In the genomic region with DNA sequence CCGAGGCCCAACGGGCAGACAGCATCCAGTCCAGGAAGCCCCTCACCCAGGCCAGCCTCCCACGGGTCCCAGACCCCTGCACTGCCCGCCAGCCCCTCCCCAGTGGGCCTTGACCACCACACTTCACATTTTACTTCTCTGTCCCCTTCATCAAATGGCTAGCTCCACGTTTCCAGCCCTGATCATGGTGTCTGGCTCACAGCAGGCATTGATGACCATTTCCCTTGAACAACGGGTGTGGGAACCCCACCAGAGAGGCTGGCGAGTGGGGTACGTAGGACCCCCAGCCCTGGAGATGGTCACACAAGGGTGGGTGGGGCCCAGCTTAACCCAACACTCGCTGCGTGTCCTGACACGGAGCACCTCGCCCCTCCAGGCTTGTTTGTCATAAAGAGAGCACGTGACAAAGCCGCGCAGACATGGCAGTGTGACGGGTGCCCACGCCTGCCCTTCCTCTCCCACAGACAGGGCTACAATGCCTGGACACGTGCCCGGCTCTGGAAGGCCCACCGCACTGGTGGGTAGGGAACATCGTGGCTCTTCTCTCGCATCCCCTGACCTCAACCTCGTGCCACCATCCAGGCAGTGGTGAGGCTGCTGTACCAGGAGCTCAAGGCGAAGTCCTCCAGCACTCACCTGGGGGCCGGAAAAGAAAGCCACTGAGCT, we compare ENCODE assay signal across 20 cellular contexts.
DNase-seq lines count a peak whose midpoint lies in the region; ATAC-seq, FAIRE-seq and TF ChIP-seq lines count a peak whose summit lies in the region.
"Had no signal": no experiment of that assay in that cellular context is flagged by ENCODE, and none has a peak within 500 bp of the region (broad histone marks: within the 10 kb centered on the region; RNA-seq: fewer than 3 reads in every experiment).

No MANE protein-coding gene starts in this region.

- H3K9me3 ChIP-seq in kidney (ENCODE audit: control insufficient read depth in 1 of 2, low read length in 2 of 2) (no peaks in the 10 kb centered on the region), spleen (peaks cover 0 to 16% (median 6%) of the 10 kb centered on the region in 8 donors), SJCRH30 (replicated peaks) (no peaks in the 10 kb centered on the region)

- no peak overlapping the region for H3K9ac ChIP-seq in kidney (ENCODE audit: low read length in 2 of 2)

- TF ChIP-seq CTCF in GM23338 (conservative IDR thresholded peaks at IDR 0.05; ENCODE audit: low read depth in 2 of 2) (no peak), WTC11 (IDR thresholded peaks at IDR 0.05) (no peak), kidney (IDR thresholded peaks at IDR 0.05; ENCODE audit: borderline replicate concordance, extremely low read depth, insufficient read depth) (no peak), spleen (IDR thresholded peaks at IDR 0.05 in 8 of 11, conservative IDR thresholded peaks at IDR 0.05 in 3 of 11) (no peak)

- intact Hi-C loops in kidney (cut with DNase I), result no loop called here
- intact Hi-C loops in spleen (cut with DNase I; ENCODE audit: low total_unique reads), result no loop called here

- H3K79me2 ChIP-seq in GM23338 (replicated peaks; ENCODE audit: insufficient read depth), result no peaks in the 10 kb centered on the region; the same call in 1 of the 2 replicates

- ATAC-seq in GM23338 (no peak), WTC11 (no peak)
- ATAC-seq: K562 had no signal

- H3K4me3 Mint-ChIP-seq in GM23338 (no peak overlapping the region), WTC11 (no peak overlapping the region)
- H3K4me3 Mint-ChIP-seq: HFFc6 had no signal

- 91 to 94% (median 94%) methylated on average over 9 to 25 of the region's 25 CpGs for WGBS in spleen, 5 donors

- CTCF ChIA-PET in WTC11 (lab: Charles Lee), result interaction anchor here (0.9 to 1.2 kb wide), 2 partner anchors 11 to 81 kb away, joined by 3 read pairs; no protein-coding TSS in a partner anchor

- H3K27me3 ChIP-seq in GM23338 (ENCODE audit: insufficient read depth), result no peaks in the 10 kb centered on the region
- H3K27me3 ChIP-seq in spleen (replicated peaks in 1 of 7), result no peaks in the 10 kb centered on the region
- no peaks in the 10 kb centered on the region for H3K27me3 ChIP-seq in SJCRH30

- POLR2A ChIA-PET in WTC11 (lab: Charles Lee), result no interaction called here

- no peak overlapping the region for H2AFZ ChIP-seq in GM23338

- no peak overlapping the region for H3K4me2 ChIP-seq in GM23338

- H3K4me3 ChIP-seq in GM23338, result no peak overlapping the region
- H3K4me3 ChIP-seq in kidney (ENCODE audit: low read length in 2 of 2), result no peak overlapping the region
- H3K4me3 ChIP-seq in spleen, result no peak overlapping the region
- H3K4me3 ChIP-seq in SJCRH30, result no peak overlapping the region
- H3K4me3 ChIP-seq: K562 had no signal

- peak overlapping the region; percentile 65; the same call in 1 of the 2 replicates for H3K27ac Mint-ChIP-seq in GM23338
- H3K27ac Mint-ChIP-seq in WTC11, result peak overlapping the region; percentile 92
- H3K27ac Mint-ChIP-seq: HFFc6 had no signal

- H3K27me3 Mint-ChIP-seq in GM23338 (ENCODE audit: insufficient read depth, low read depth, poor library complexity), result peaks cover 4% of the 10 kb centered on the region
- H3K27me3 Mint-ChIP-seq in WTC11 (ENCODE audit: low read depth), result no peaks in the 10 kb centered on the region

- FAIRE-seq in kidney (lab: Jason Lieb, UNC), result no peak
- FAIRE-seq: K562, RCC 7860 had no signal

- H3K4me1 Mint-ChIP-seq in GM23338 (peaks cover 5% of the 10 kb centered on the region; the same call in 2 of the 3 replicates), WTC11 (no peaks in the 10 kb centered on the region)

- H4K20me1 ChIP-seq in GM23338 (replicated peaks; ENCODE audit: insufficient read depth), result no peaks in the 10 kb centered on the region

- no peaks in the 10 kb centered on the region for H3K4me1 ChIP-seq in GM23338 (ENCODE audit: insufficient read depth)
- H3K4me1 ChIP-seq in kidney (ENCODE audit: control insufficient read depth in 1 of 2, insufficient read depth in 1 of 2, low read depth in 1 of 2, low read length in 2 of 2), result no peaks in the 10 kb centered on the region
- H3K4me1 ChIP-seq in spleen, result peaks cover 0 to 13% (median 7%) of the 10 kb centered on the region in 6 donors
- H3K4me1 ChIP-seq in SJCRH30, result no peaks in the 10 kb centered on the region

- H3K36me3 ChIP-seq in GM23338 (ENCODE audit: insufficient read depth) (no peaks in the 10 kb centered on the region), kidney (ENCODE audit: control insufficient read depth in 1 of 2, insufficient read depth in 2 of 2, low read length in 2 of 2) (no peaks in the 10 kb centered on the region), spleen (peaks cover 0 to 57% (median 0%) of the 10 kb centered on the region in 6 donors), SJCRH30 (no peaks in the 10 kb centered on the region)

- H3K36me3 Mint-ChIP-seq in GM23338 (ENCODE audit: low read depth) (peaks cover 23% of the 10 kb centered on the region), WTC11 (peaks cover 10% of the 10 kb centered on the region; the same call in 1 of the 2 replicates)

- DNase-seq in GM23338 (ENCODE audit: low spot score) (no peak), WTC11 (ENCODE audit: low spot score) (no peak), kidney (peak; percentile 59), spleen (peak; percentile 58), substantia nigra (lab: John Stamatoyannopoulos, UW) (no peak), SJCRH30 (no peak)
- no peak for DNase-seq in effector CD8-positive, alpha-beta T cell (lab: John Stamatoyannopoulos, UW)
- DNase-seq: ACHN, DND-41, H7, HFFc6, NCI-H1092 treated with DMSO at 0.1 percent for 48 hours, NCI-H146, NCI-H2081, NCI-H510A, NCI-H774, SHP77 had no signal

- no peak for TF ChIP-seq POLR2A in spleen (IDR thresholded peaks at IDR 0.05)

- H3K9me3 Mint-ChIP-seq in GM23338 (no peaks in the 10 kb centered on the region; the same call in 2 of the 3 replicates), WTC11 (no peaks in the 10 kb centered on the region)

- no peaks in the 10 kb centered on the region for H3F3A ChIP-seq in GM23338 (replicated peaks; ENCODE audit: low read depth)

- H3K9me2 ChIP-seq in GM23338 (ENCODE audit: insufficient read depth), result no peaks in the 10 kb centered on the region

- no peak overlapping the region for H3K27ac ChIP-seq in GM23338 (ENCODE audit: low read depth)
- H3K27ac ChIP-seq in kidney (ENCODE audit: low read depth in 2 of 2, low read length in 2 of 2), result no peak overlapping the region
- no peak overlapping the region for H3K27ac ChIP-seq in spleen
- H3K27ac ChIP-seq in substantia nigra (ENCODE audit: low read depth, low read length, poor library complexity, severe bottlenecking), result no peak overlapping the region
- no peak overlapping the region for H3K27ac ChIP-seq in SJCRH30
- H3K27ac ChIP-seq: C4-2B had no signal

TF ChIP-seq in GM23338, 12 proteins besides CTCF, POLR2A, EP300 and RAD21:
- TF ChIP-seq EZH2phosphoT487 (IDR thresholded peaks at IDR 0.05; ENCODE audit: unreplicated experiment) (no peak), ZNF114 (CRISPR knock-in tag; IDR thresholded peaks at IDR 0.05) (no peak), CREB1 (CRISPR knock-in tag; IDR thresholded peaks at IDR 0.05; ENCODE audit: low read depth) (no peak), JUNB (IDR thresholded peaks at IDR 0.05; ENCODE audit: unreplicated experiment) (no peak), STAT1 (IDR thresholded peaks at IDR 0.05; ENCODE audit: unreplicated experiment) (no peak)

TF ChIP-seq in WTC11, 78 proteins besides CTCF, POLR2A, EP300 and RAD21:
- no peak for TF ChIP-seq HMGA2 (CRISPR knock-in tag; IDR thresholded peaks at IDR 0.05)
- TF ChIP-seq, protein P1, sequence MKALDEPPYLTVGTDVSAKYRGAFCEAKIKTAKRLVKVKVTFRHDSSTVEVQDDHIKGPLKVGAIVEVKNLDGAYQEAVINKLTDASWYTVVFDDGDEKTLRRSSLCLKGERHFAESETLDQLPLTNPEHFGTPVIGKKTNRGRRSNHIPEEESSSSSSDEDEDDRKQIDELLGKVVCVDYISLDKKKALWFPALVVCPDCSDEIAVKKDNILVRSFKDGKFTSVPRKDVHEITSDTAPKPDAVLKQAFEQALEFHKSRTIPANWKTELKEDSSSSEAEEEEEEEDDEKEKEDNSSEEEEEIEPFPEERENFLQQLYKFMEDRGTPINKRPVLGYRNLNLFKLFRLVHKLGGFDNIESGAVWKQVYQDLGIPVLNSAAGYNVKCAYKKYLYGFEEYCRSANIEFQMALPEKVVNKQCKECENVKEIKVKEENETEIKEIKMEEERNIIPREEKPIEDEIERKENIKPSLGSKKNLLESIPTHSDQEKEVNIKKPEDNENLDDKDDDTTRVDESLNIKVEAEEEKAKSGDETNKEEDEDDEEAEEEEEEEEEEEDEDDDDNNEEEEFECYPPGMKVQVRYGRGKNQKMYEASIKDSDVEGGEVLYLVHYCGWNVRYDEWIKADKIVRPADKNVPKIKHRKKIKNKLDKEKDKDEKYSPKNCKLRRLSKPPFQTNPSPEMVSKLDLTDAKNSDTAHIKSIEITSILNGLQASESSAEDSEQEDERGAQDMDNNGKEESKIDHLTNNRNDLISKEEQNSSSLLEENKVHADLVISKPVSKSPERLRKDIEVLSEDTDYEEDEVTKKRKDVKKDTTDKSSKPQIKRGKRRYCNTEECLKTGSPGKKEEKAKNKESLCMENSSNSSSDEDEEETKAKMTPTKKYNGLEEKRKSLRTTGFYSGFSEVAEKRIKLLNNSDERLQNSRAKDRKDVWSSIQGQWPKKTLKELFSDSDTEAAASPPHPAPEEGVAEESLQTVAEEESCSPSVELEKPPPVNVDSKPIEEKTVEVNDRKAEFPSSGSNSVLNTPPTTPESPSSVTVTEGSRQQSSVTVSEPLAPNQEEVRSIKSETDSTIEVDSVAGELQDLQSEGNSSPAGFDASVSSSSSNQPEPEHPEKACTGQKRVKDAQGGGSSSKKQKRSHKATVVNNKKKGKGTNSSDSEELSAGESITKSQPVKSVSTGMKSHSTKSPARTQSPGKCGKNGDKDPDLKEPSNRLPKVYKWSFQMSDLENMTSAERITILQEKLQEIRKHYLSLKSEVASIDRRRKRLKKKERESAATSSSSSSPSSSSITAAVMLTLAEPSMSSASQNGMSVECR (CRISPR knock-in tag; IDR thresholded peaks at IDR 0.05; ENCODE audit: borderline replicate concordance), result no peak
TF ChIP-seq in WTC11: peak in this region for 0.

Comparison
In these comparisons a context has a peak if more than half of its experiments do, and no peak if none do; other contexts are left out.
1. DNase-seq: peak in kidney (single experiment) and spleen (single experiment); none in GM23338 (single experiment), WTC11 (single experiment), substantia nigra (0 of 49), SJCRH30 (0 of 2) and effector CD8-positive, alpha-beta T cell (single experiment).